Comparison of ENCODE assay signal across 1 cellular context in genomic region chr15:84600687-84601554, GRCh38.
TF ChIP-seq lines count a peak whose summit lies in the region.

Gene ZSCAN2 (plus strand): TSS chr15:84601009. CDS start chr15:84603928, 2,919 bp downstream.

TF ChIP-seq in K562, 482 proteins besides CTCF, POLR2A, EP300 and RAD21 (continued from another document and continues in another):
- TF ChIP-seq ZBTB40 (IDR thresholded peaks at IDR 0.05) (peak; percentile 21; the same call in 1 of the 2 replicates), ZBTB40 (CRISPR knock-in tag; IDR thresholded peaks at IDR 0.05) (no peak), PHF20 (IDR thresholded peaks at IDR 0.05; ENCODE audit: partially characterized antibody) (peak; percentile 56), FOXJ2 (tag; IDR thresholded peaks at IDR 0.05) (0 out of 2 replicates have a peak, but pooled peaks have one; percentile 60), ZNF609 (CRISPR knock-in tag; IDR thresholded peaks at IDR 0.05; ENCODE audit: borderline replicate concordance) (no peak), STAT5A (IDR thresholded peaks at IDR 0.05; ENCODE audit: borderline replicate concordance, low read length) (no peak), ZNF274 (IDR thresholded peaks at IDR 0.05; ENCODE audit: borderline replicate concordance, low read depth, low read length) (no peak), E2F4 (CRISPR knock-in tag; IDR thresholded peaks at IDR 0.05; ENCODE audit: low read depth) (no peak), CBX2 (IDR thresholded peaks at IDR 0.05; ENCODE audit: insufficient read depth, low read length, poor library complexity, severe bottlenecking) (no peak), FOXK1 (CRISPR knock-in tag; IDR thresholded peaks at IDR 0.05; ENCODE audit: borderline replicate concordance) (no peak), GATAD2A (IDR thresholded peaks at IDR 0.05) (no peak), SIN3A (IDR thresholded peaks at IDR 0.05; ENCODE audit: borderline replicate concordance in 2 of 2, control insufficient read depth in 1 of 2, low read depth in 2 of 2, low read length in 2 of 2) (peak in 1 of 2 experiments; percentile 5; a peak in 1 of 4 replicates), ZC3H8 (IDR thresholded peaks at IDR 0.05) (no peak), HNRNPLL (IDR thresholded peaks at IDR 0.05; ENCODE audit: low read depth, low read length, poor library complexity, severe bottlenecking) (peak; percentile 60), CREB5 (CRISPR knock-in tag; IDR thresholded peaks at IDR 0.05) (no peak), L3MBTL2 (IDR thresholded peaks at IDR 0.05) (peak; percentile 3), PHF8 (IDR thresholded peaks at IDR 0.05; ENCODE audit: borderline replicate concordance, low read length) (peak; percentile 70; the same call in 1 of the 2 replicates), MNT (conservative IDR thresholded peaks at IDR 0.05) (peak; percentile 87 to 93; a peak in 3 of 4 replicates), PHF21A (IDR thresholded peaks at IDR 0.05; ENCODE audit: borderline replicate concordance, low read depth) (peak; percentile 96), ASH1L (IDR thresholded peaks at IDR 0.05; ENCODE audit: borderline replicate concordance, low read depth, partially characterized antibody) (peak; percentile 64), POLR2G (IDR thresholded peaks at IDR 0.05; ENCODE audit: low read depth, low read length) (peak; percentile 79), HCFC1 (IDR thresholded peaks at IDR 0.05; ENCODE audit: low read depth, low read length) (peak; percentile 91), RBFOX2 (IDR thresholded peaks at IDR 0.05; ENCODE audit: low read depth, low read length) (peak; percentile 82), SMAD4 (CRISPR knock-in tag; conservative IDR thresholded peaks at IDR 0.05) (no peak), MAFF (IDR thresholded peaks at IDR 0.05; ENCODE audit: low read length) (peak; percentile 25; the same call in 1 of the 2 replicates), GABPB1 (CRISPR knock-in tag; IDR thresholded peaks at IDR 0.05) (0 out of 2 replicates have a peak, but pooled peaks have one; percentile 16), NCOA6 (IDR thresholded peaks at IDR 0.05) (peak; percentile 92), SP1 (CRISPR knock-in tag; IDR thresholded peaks at IDR 0.05) (peak; percentile 88), USF2 (CRISPR knock-in tag; IDR thresholded peaks at IDR 0.05) (peak; percentile 7; the same call in 1 of the 2 replicates), TRIM24 (IDR thresholded peaks at IDR 0.05) (peak in 1 of 2 experiments; percentile 50; a peak in 1 of 4 replicates), ZNF589 (CRISPR knock-in tag; IDR thresholded peaks at IDR 0.05; ENCODE audit: low read depth) (no peak), KDM1A (IDR thresholded peaks at IDR 0.05) (peak in 1 of 2 experiments; percentile 64; a peak in 3 of 4 replicates), ZMIZ1 (IDR thresholded peaks at IDR 0.05; ENCODE audit: low read depth in 2 of 2, low read length in 2 of 2) (0 out of 4 replicates have a peak, but pooled peaks of 1 of the 2 experiments have one; percentile 3)
